In the genomic region with DNA sequence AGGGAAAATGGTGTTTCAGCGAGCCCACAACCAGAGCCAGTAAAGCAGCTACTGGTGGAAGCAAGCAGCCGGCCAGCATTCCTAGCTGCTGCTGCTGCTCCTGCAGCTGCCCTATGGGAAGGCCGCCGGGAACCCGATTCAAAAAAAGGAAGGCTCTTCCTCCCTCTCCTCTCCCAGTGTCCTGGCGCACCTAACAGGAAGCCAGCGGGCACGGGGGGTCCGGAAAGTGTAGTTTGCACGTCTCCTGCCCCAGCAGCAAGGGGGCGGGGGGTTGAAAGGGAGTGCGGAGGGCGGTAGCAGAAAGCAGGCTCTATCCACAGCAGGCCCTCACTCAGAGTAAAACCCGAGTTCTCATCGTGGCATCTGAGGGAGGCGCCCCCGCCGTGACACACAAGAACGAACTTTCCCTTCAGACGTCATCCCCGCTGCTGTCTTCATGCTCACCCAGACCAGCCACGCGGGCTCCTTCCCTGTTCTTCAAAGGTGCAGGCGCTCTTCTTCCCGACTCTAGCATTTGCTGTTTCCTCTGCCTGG, we compare ENCODE assay signal across 9 cellular contexts. TPM values are rescaled to one million over a fixed set of nuclear protein-coding genes. Genes with fewer than 3 reads are reported as not detected.
DNase-seq lines count a peak whose midpoint lies in the region; ATAC-seq and TF ChIP-seq lines count a peak whose summit lies in the region.
"Had no signal": no experiment of that assay in that cellular context is flagged by ENCODE, and none has a peak within 500 bp of the region (broad histone marks: within the 10 kb centered on the region; RNA-seq: fewer than 3 reads in every experiment).

No MANE protein-coding gene starts in this region.

- TF ChIP-seq CTCF in HEK293 (tag by site-specific recombination; IDR thresholded peaks at IDR 0.05) (no peak), activated B cell treated with CpG ODN at 0.5 μM for 24 hours (IDR thresholded peaks at IDR 0.05) (no peak), heart left ventricle (IDR thresholded peaks at IDR 0.05) (peak in 3 of 12 donors; percentile 18 to 21 (median 20)), ovary (IDR thresholded peaks at IDR 0.05) (no peak)

- no peak overlapping the region for H3K27ac Mint-ChIP-seq in activated B cell treated with CpG ODN at 0.5 μM for 24 hours

- no peak overlapping the region for H3K4me3 ChIP-seq in HEK293 (ENCODE audit: low read depth, low read length)
- peak overlapping the region; percentile 1 to 57 (median 46) for H3K4me3 ChIP-seq in heart left ventricle
- peak overlapping the region; percentile 46 for H3K4me3 ChIP-seq in ovary

- no peaks in the 10 kb centered on the region for H3K36me3 Mint-ChIP-seq in activated B cell treated with CpG ODN at 0.5 μM for 24 hours (ENCODE audit: low read depth)

- peak overlapping the region; percentile 65 for H3K4me3 Mint-ChIP-seq in activated B cell treated with CpG ODN at 0.5 μM for 24 hours

- no peak for TF ChIP-seq EP300 in ovary (IDR thresholded peaks at IDR 0.05)

- H3K27me3 ChIP-seq in heart left ventricle, result no peaks in the 10 kb centered on the region
- H3K27me3 ChIP-seq in ovary, result no peaks in the 10 kb centered on the region

- peaks cover 9% of the 10 kb centered on the region for H3K27me3 Mint-ChIP-seq in activated B cell treated with CpG ODN at 0.5 μM for 24 hours

- POLR2A ChIA-PET in HEK293 (lab: Yijun Ruan, JAX), result no interaction called here
- POLR2A ChIA-PET in activated B cell treated with CpG ODN at 0.5 μM for 24 hours (lab: Charles Lee), result no interaction called here

- H3K36me3 ChIP-seq in HEK293 (ENCODE audit: control insufficient read depth in 2 of 2, insufficient read depth in 1 of 2, low read length in 2 of 2) (no peaks in the 10 kb centered on the region), heart left ventricle (no peaks in the 10 kb centered on the region), ovary (no peaks in the 10 kb centered on the region)

- no peak overlapping the region for H3K27ac ChIP-seq in HEK293 (ENCODE audit: extremely low read depth, low read depth, low read length)
- peak overlapping the region in 7 of 12 donors; percentile 2 to 54 (median 37) for H3K27ac ChIP-seq in heart left ventricle
- H3K27ac ChIP-seq in ovary, result peak overlapping the region in 1 of 2 donors; percentile 67

- WGBS in heart left ventricle, 4 donors, result 4 to 13% (median 7%) methylated on average over 15 to 25 of the region's 25 CpGs
- WGBS in ovary, 3 donors, result 3 to 4% (median 4%) methylated on average over 22 to 25 of the region's 25 CpGs

- peaks cover 4% of the 10 kb centered on the region for H3K4me1 Mint-ChIP-seq in activated B cell treated with CpG ODN at 0.5 μM for 24 hours

- H3K9me3 ChIP-seq in HEK293 (ENCODE audit: control insufficient read depth, insufficient read depth, low read depth, low read length) (no peaks in the 10 kb centered on the region), heart left ventricle (no peaks in the 10 kb centered on the region), ovary (no peaks in the 10 kb centered on the region)

- DNase-seq in activated B cell treated with CpG ODN at 0.5 μM for 24 hours (no peak), heart left ventricle (peak; percentile 27 to 65 (median 43)), ovary (peak; percentile 51 to 65 (median 58)), NCI-H345 (lab: John Stamatoyannopoulos, UW) (no peak), NCI-H524 treated with DMSO at 0.1 percent for 48 hours (lab: John Stamatoyannopoulos, UW) (no peak)

- H3K9me3 Mint-ChIP-seq in activated B cell treated with CpG ODN at 0.5 μM for 24 hours, result no peaks in the 10 kb centered on the region

- TF ChIP-seq POLR2A in heart left ventricle (IDR thresholded peaks at IDR 0.05) (no peak), ovary (IDR thresholded peaks at IDR 0.05) (no peak)

- intact Hi-C loops in activated B cell treated with CpG ODN at 0.5 μM for 24 hours (cut with micrococcal nuclease) (no loop called here), heart left ventricle (cut with DNase I) (loop anchor here in 1 of 10 donors (10.0 kb wide), 1 partner anchor 188 kb away; no protein-coding TSS in a partner anchor), ovary (cut with DNase I) (no loop called here)

- ATAC-seq in activated B cell treated with CpG ODN at 0.5 μM for 24 hours (ENCODE audit: low read depth) (no peak), heart left ventricle (peak; percentile 61 to 85 (median 81)), GM21528 (IDR thresholded peaks at IDR 0.05; ENCODE audit: low FRiP score, unreplicated experiment) (no peak), GM21825 (IDR thresholded peaks at IDR 0.05; ENCODE audit: unreplicated experiment) (no peak)

- no peaks in the 10 kb centered on the region for H3K4me1 ChIP-seq in HEK293 (ENCODE audit: control insufficient read depth, insufficient read depth, low read length)
- peaks cover 0 to 15% (median 7%) of the 10 kb centered on the region in 12 donors for H3K4me1 ChIP-seq in heart left ventricle
- peaks cover 3% of the 10 kb centered on the region for H3K4me1 ChIP-seq in ovary (ENCODE audit: insufficient read depth)

- CTCF ChIA-PET in HEK293 (lab: Yijun Ruan, JAX) (interaction anchor here (0.7 to 1.0 kb wide), 2 partner anchors 30 to 265 kb away, joined by 3 to 6 read pairs; no protein-coding TSS in a partner anchor), activated B cell treated with CpG ODN at 0.5 μM for 24 hours (lab: Charles Lee) (interaction anchor here (1.2 kb wide), 1 partner anchor 30 kb away, joined by 3 read pairs; no protein-coding TSS in a partner anchor)

TF ChIP-seq in HEK293, 187 proteins besides CTCF, POLR2A, EP300 and RAD21:
- no peak for TF ChIP-seq ZBTB7A (tag by site-specific recombination; IDR thresholded peaks at IDR 0.05; ENCODE audit: low read depth)
- 0 out of 2 replicates have a peak, but pooled peaks have one; percentile 6 for TF ChIP-seq OSR2 (tag by site-specific recombination; IDR thresholded peaks at IDR 0.05)
- TF ChIP-seq, protein P1, sequence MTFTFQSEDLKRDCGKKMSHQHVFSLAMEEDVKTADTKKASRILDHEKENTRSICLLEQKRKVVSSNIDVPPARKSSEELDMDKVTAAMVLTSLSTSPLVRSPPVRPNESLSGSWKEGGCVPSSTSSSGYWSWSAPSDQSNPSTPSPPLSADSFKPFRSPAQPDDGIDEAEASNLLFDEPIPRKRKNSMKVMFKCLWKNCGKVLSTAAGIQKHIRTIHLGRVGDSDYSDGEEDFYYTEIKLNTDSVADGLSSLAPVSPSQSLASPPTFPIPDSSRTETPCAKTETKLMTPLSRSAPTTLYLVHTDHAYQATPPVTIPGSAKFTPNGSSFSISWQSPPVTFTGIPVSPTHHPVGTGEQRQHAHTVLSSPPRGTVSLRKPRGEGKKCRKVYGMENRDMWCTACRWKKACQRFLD (tag by site-specific recombination; IDR thresholded peaks at IDR 0.05), result no peak
- no peak for TF ChIP-seq ZNF530 (tag by site-specific recombination; IDR thresholded peaks at IDR 0.05; ENCODE audit: low read depth)

RNA-seq across cellular contexts. Expression of a gene that starts 16.5 kb away (rescaled TPM):
- total RNA-seq in activated B cell treated with CpG ODN at 0.5 μM for 24 hours (not detected in 2 replicates), heart left ventricle (1 to 10 TPM in 3 of 9 donors, under 1 TPM in 4, not detected in 2; 0.28 to 5.7 (median 0.79) TPM), ovary (not detected)
- polyA plus RNA-seq in heart left ventricle (under 1 TPM in 1 of 2 donors, not detected in 1; 0.80 TPM), ovary (not detected)
- total RNA-seq: pulmonary artery endothelial cell had no signal

RNA-seq across cellular contexts. Expression of a gene that starts 21.2 kb away (rescaled TPM):
- 2.6 and 3.3 TPM in 2 replicates for total RNA-seq in activated B cell treated with CpG ODN at 0.5 μM for 24 hours
- 10 to 100 TPM in 5 of 9 donors, 1 to 10 TPM in 4; 6.5 to 26.7 (median 10.6) TPM for total RNA-seq in heart left ventricle
- polyA plus RNA-seq in heart left ventricle, result 1 to 10 TPM; 1.2 to 1.7 TPM
- 10 to 100 TPM; 14.5 to 49.7 (median 29.2) TPM for total RNA-seq in ovary
- 1 to 10 TPM; 5.4 to 5.5 TPM for polyA plus RNA-seq in ovary

Comparison
In these comparisons a context has a peak if more than half of its experiments do, and no peak if none do; other contexts are left out.
1. ATAC-seq: peak in heart left ventricle (4 of 4); none in activated B cell treated with CpG ODN at 0.5 μM for 24 hours (single experiment), GM21528 (single experiment) and GM21825 (single experiment).
2. DNase-seq: peak in heart left ventricle (5 of 5) and ovary (5 of 5); none in activated B cell treated with CpG ODN at 0.5 μM for 24 hours (single experiment), NCI-H345 (single experiment) and NCI-H524 treated with DMSO at 0.1 percent for 48 hours (single experiment).